Comparison of ENCODE assay signal across 9 cellular contexts in the genomic region with DNA sequence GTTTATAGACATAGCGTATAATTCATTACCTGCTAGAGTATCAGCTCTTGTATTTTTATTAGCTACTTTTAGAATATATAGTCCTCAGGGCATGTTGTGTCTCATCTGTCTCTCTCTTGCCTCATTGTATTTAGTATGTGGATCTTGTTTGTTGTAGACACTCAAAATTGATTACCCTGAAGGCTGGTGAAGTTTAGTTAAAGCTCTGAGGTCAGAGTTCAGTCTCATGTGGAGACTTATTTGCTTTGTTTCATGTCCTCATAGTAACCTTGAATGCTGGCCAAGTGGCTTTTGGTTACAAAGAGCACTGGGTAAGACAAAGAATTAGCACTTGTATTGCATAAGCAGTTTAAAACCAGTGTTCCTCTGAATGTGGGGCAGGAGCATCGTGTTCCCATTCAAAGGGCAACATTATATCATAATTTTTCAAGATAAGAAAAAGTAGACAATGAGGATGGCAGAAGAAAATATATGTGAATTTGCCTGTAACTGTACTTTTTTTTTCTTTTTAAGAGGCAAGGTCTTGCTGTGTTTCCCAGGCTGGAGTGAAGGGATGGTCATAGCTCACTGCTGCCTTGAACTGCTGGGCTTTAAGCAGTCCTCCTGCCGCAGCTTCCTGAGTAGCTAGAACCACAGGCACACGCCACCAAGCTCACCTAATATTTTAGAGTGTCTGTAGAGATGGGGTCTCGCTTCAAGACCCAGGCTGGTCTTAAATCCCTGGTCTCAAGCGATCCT. TPM values are rescaled to one million over a fixed set of nuclear protein-coding genes. Genes with fewer than 3 reads are reported as not detected.
A peak's percentile ranks its signal among the peaks of the same experiment; 100 is the strongest.
DNase-seq lines count a peak whose midpoint lies in the region; ATAC-seq and TF ChIP-seq lines count a peak whose summit lies in the region.
"Had no signal": no experiment of that assay in that cellular context is flagged by ENCODE, and none has a peak within 500 bp of the region (broad histone marks: within the 10 kb centered on the region; RNA-seq: fewer than 3 reads in every experiment).

No MANE protein-coding gene starts in this region.

- WGBS in GM23248 (ENCODE audit: low coverage in 1 of 2, low lambda C conversion rate in 2 of 2, missing lambda C conversion rate in 2 of 2), 2 experiments: 81 to 83% methylated on average over 6 of the region's 6 CpGs

- in situ Hi-C loops in GM23248 (cut with MboI) (no loop called here), gastrocnemius medialis (cut with MboI; ENCODE audit: low sequenced_read_pairs in 4 of 4) (no loop called here)

- no peaks in the 10 kb centered on the region for H3K9me3 ChIP-seq in GM23248 (ENCODE audit: low read depth)
- no peaks in the 10 kb centered on the region for H3K9me3 ChIP-seq in gastrocnemius medialis

- peaks cover 37% of the 10 kb centered on the region for H3F3A ChIP-seq in GM23248 (ENCODE audit: insufficient read depth)

- peaks cover 91% of the 10 kb centered on the region for H3K79me2 ChIP-seq in GM23248 (ENCODE audit: insufficient read depth)

- H4K20me1 ChIP-seq in GM23248 (ENCODE audit: insufficient read depth): no peaks in the 10 kb centered on the region

- no peak overlapping the region for H2AFZ ChIP-seq in GM23248

- no peaks in the 10 kb centered on the region for H3K9me2 ChIP-seq in GM23248 (ENCODE audit: insufficient read depth)

- H3K4me1 ChIP-seq in GM23248 (ENCODE audit: insufficient read depth) (peaks cover 64% of the 10 kb centered on the region), gastrocnemius medialis (peaks cover 71 to 90% of the 10 kb centered on the region in 2 donors)

- TF ChIP-seq CTCF in gastrocnemius medialis (IDR thresholded peaks at IDR 0.05 in 4 of 5, conservative IDR thresholded peaks at IDR 0.05 in 1 of 5): no peak

- no peak overlapping the region for H3K4me3 ChIP-seq in GM23248
- H3K4me3 ChIP-seq in gastrocnemius medialis: no peak overlapping the region

- ATAC-seq in gastrocnemius medialis: peak; percentile 91 to 92
- no peak for ATAC-seq in HG02678 (IDR thresholded peaks at IDR 0.05; ENCODE audit: unreplicated experiment)
- ATAC-seq in GM18502 (IDR thresholded peaks at IDR 0.05; ENCODE audit: poor library complexity, unreplicated experiment): no peak

- DNase-seq in GM23248 (peak; percentile 51), NCI-H2196 treated with DMSO at 0.1 percent for 48 hours (lab: John Stamatoyannopoulos, UW; ENCODE audit: unreplicated experiment) (peak; percentile 33), fibroblast of peridontal ligament (ENCODE audit: extremely low read depth) (peak; percentile 89), gastrocnemius medialis (peak; percentile 71 to 73), islet precursor cell (no peak), NCI-H2171 (lab: John Stamatoyannopoulos, UW) (no peak)
- DNase-seq: trophoblast cell had no signal

- H3K4me2 ChIP-seq in GM23248 (ENCODE audit: unreplicated experiment): no peak overlapping the region

- TF ChIP-seq POLR2A in gastrocnemius medialis (IDR thresholded peaks at IDR 0.05): no peak

- H3K27me3 ChIP-seq in GM23248 (replicated peaks; ENCODE audit: insufficient read depth) (no peaks in the 10 kb centered on the region), gastrocnemius medialis (no peaks in the 10 kb centered on the region)

- peak overlapping the region; percentile 9; the same call in 1 of the 2 replicates for H3K9ac ChIP-seq in GM23248

- intact Hi-C loops in gastrocnemius medialis (cut with DNase I; ENCODE audit: low total_unique reads): no loop called here

- H3K36me3 ChIP-seq in GM23248 (ENCODE audit: low read depth) (peaks cover 18% of the 10 kb centered on the region; the same call in 1 of the 2 replicates), gastrocnemius medialis (no peaks in the 10 kb centered on the region)

- H3K27ac ChIP-seq in GM23248 (peak overlapping the region; percentile 34), gastrocnemius medialis (peak overlapping the region; percentile 77 to 91 (median 80))

RNA-seq across cellular contexts. Expression of gene CNST, which starts 17.4 kb away (rescaled TPM):
- total RNA-seq in GM23248 (2014; rRNA removed; shearing (Covaris generic)): 41.7 and 44.5 TPM in 2 replicates
- polyA plus RNA-seq in GM23248 (2016; fragmentation: Nextera tagmentation; extraction: Ambion mirVana): 33.5 and 35.0 TPM in 2 replicates
- total RNA-seq in gastrocnemius medialis: 100 to 1,000 TPM in 1 of 4 donors, 10 to 100 TPM in 3; 62.7 to 105 (median 81.5) TPM

RNA-seq across cellular contexts. Expression of gene TFB2M, which starts 17.6 kb away (rescaled TPM):
- total RNA-seq in GM23248 (2014; rRNA removed; shearing (Covaris generic)): 20.6 and 28.8 TPM in 2 replicates
- 32.0 and 32.1 TPM in 2 replicates for polyA plus RNA-seq in GM23248 (2016; fragmentation: Nextera tagmentation; extraction: Ambion mirVana)
- total RNA-seq in gastrocnemius medialis: 10 to 100 TPM; 18.9 to 33.1 (median 21.2) TPM

Comparison
In these comparisons a context has a peak if more than half of its experiments do, and no peak if none do; other contexts are left out.
1. DNase-seq: peak in GM23248 (single experiment), NCI-H2196 treated with DMSO at 0.1 percent for 48 hours (single experiment), fibroblast of peridontal ligament (single experiment) and gastrocnemius medialis (2 of 2); none in islet precursor cell (single experiment) and NCI-H2171 (single experiment).
2. ATAC-seq: peak in gastrocnemius medialis (2 of 2); none in HG02678 (single experiment) and GM18502 (single experiment).